In genomic region chr12:43957732-43958131, GRCh38 we compare ENCODE assay signal across 8 cellular contexts.
DNase-seq lines count a peak whose midpoint lies in the region; ATAC-seq and TF ChIP-seq lines count a peak whose summit lies in the region.

No MANE protein-coding gene starts in this region.

- no peak overlapping the region for H3K4me2 ChIP-seq in PC-9

- no peaks in the 10 kb centered on the region for H3K27me3 Mint-ChIP-seq in activated naive CD4-positive, alpha-beta T cell treated with anti-CD3 and anti-CD28 coated beads for 36 hours (ENCODE audit: low read depth)
- no peaks in the 10 kb centered on the region for H3K27me3 Mint-ChIP-seq in memory B cell

- BruUV-seq in PC-9 (replicated peaks; lab: Mats Ljungman, UMichigan) = no TSS peak

- no peaks in the 10 kb centered on the region for H3K79me2 ChIP-seq in PC-9 (ENCODE audit: low read depth)

- H3K4me3 ChIP-seq in HL-60 (replicated peaks; ENCODE audit: insufficient read depth, low read length) (no peak overlapping the region), PC-9 (no peak overlapping the region), sigmoid colon (no peak overlapping the region)

- H3K4me1 ChIP-seq in PC-9 (replicated peaks; ENCODE audit: insufficient read depth) (no peaks in the 10 kb centered on the region), sigmoid colon (no peaks in the 10 kb centered on the region)

- no peaks in the 10 kb centered on the region for H3F3A ChIP-seq in PC-9 (ENCODE audit: insufficient read depth, low read depth)

- H4K20me1 ChIP-seq in PC-9 (ENCODE audit: insufficient read depth) = no peaks in the 10 kb centered on the region

- intact Hi-C loops in activated naive CD4-positive, alpha-beta T cell treated with anti-CD3 and anti-CD28 coated beads for 36 hours (cut with micrococcal nuclease) = loop anchor here (1.0 to 10.0 kb wide), 6 partner anchors 58 to 990 kb away; no protein-coding TSS in a partner anchor
- intact Hi-C loops in PC-9 (cut with micrococcal nuclease; ENCODE audit: unreplicated experiment) (loop anchor here (1.0 to 5.0 kb wide), 2 partner anchors 510 to 974 kb away; no protein-coding TSS in a partner anchor), sigmoid colon (cut with DNase I) (no loop called here)

- H3K36me3 ChIP-seq in PC-9 (ENCODE audit: low read depth) (no peaks in the 10 kb centered on the region), sigmoid colon (no peaks in the 10 kb centered on the region)

- no peak overlapping the region for H3K27ac ChIP-seq in HL-60 (replicated peaks)
- H3K27ac ChIP-seq in PC-9 = no peak overlapping the region
- H3K27ac ChIP-seq in sigmoid colon = no peak overlapping the region

- H3K9me3 Mint-ChIP-seq in activated naive CD4-positive, alpha-beta T cell treated with anti-CD3 and anti-CD28 coated beads for 36 hours = peaks cover 2% of the 10 kb centered on the region
- H3K9me3 Mint-ChIP-seq in memory B cell = no peaks in the 10 kb centered on the region

- POLR2A ChIA-PET in PC-9 (lab: Charles Lee; ENCODE audit: unreplicated experiment) = no interaction called here

- TF ChIP-seq CTCF in HL-60 (IDR thresholded peaks at IDR 0.05; ENCODE audit: insufficient read depth, low read length) (peak; percentile 35), PC-9 (conservative IDR thresholded peaks at IDR 0.05) (peak; percentile 70), sigmoid colon (IDR thresholded peaks at IDR 0.05) (peak in 1 of 4 experiments; percentile 31)

- CTCF ChIA-PET in activated naive CD4-positive, alpha-beta T cell treated with anti-CD3 and anti-CD28 coated beads for 36 hours (lab: Charles Lee) = interaction anchor here (0.6 kb wide), 1 partner anchor 20 kb away, joined by 3 read pairs; no protein-coding TSS in a partner anchor
- CTCF ChIA-PET in PC-9 (lab: Charles Lee) = no interaction called here

- no peak for TF ChIP-seq POLR2A in sigmoid colon (IDR thresholded peaks at IDR 0.05)

- H3K9me2 ChIP-seq in PC-9 (ENCODE audit: insufficient read depth) = no peaks in the 10 kb centered on the region

- peaks cover under 1% of the 10 kb centered on the region for H3K36me3 Mint-ChIP-seq in activated naive CD4-positive, alpha-beta T cell treated with anti-CD3 and anti-CD28 coated beads for 36 hours (ENCODE audit: low read depth)
- no peaks in the 10 kb centered on the region for H3K36me3 Mint-ChIP-seq in memory B cell

- H3K4me3 Mint-ChIP-seq in activated naive CD4-positive, alpha-beta T cell treated with anti-CD3 and anti-CD28 coated beads for 36 hours = no peak overlapping the region
- no peak overlapping the region for H3K4me3 Mint-ChIP-seq in memory B cell

- WGBS in sigmoid colon, 2 donors = 4 to 18% methylated on average over 1 of the region's 1 CpG

- DNase-seq in activated naive CD4-positive, alpha-beta T cell treated with anti-CD3 and anti-CD28 coated beads for 36 hours = peak; percentile 54
- no peak for DNase-seq in activated naive CD4-positive, alpha-beta T cell (lab: John Stamatoyannopoulos, UW)
- DNase-seq in HL-60 (ENCODE audit: low read depth in 1 of 2, low spot score in 1 of 2) (peak; percentile 3 to 24), PC-9 (peak in 1 of 2 experiments; percentile 10), dermis blood vessel endothelial cell (peak; percentile 56), memory B cell (ENCODE audit: low spot score in 2 of 2) (peak in 1 of 2 donors; percentile 4), sigmoid colon (no peak)

- no peak for TF ChIP-seq EP300 in sigmoid colon (IDR thresholded peaks at IDR 0.05)

- peaks cover 2% of the 10 kb centered on the region for H3K4me1 Mint-ChIP-seq in activated naive CD4-positive, alpha-beta T cell treated with anti-CD3 and anti-CD28 coated beads for 36 hours (ENCODE audit: low read depth)
- H3K4me1 Mint-ChIP-seq in memory B cell = no peaks in the 10 kb centered on the region

- H3K27me3 ChIP-seq in HL-60 (ENCODE audit: insufficient read depth, poor library complexity, severe bottlenecking) (peaks cover 4% of the 10 kb centered on the region), PC-9 (ENCODE audit: insufficient read depth, low read depth) (no peaks in the 10 kb centered on the region), sigmoid colon (no peaks in the 10 kb centered on the region)

- no peak overlapping the region for H3K27ac Mint-ChIP-seq in activated naive CD4-positive, alpha-beta T cell treated with anti-CD3 and anti-CD28 coated beads for 36 hours
- H3K27ac Mint-ChIP-seq in memory B cell = no peak overlapping the region

- H3K9me3 ChIP-seq in PC-9 (ENCODE audit: insufficient read depth, low read depth) = no peaks in the 10 kb centered on the region
- H3K9me3 ChIP-seq in sigmoid colon = no peaks in the 10 kb centered on the region

- H2AFZ ChIP-seq in PC-9 = no peak overlapping the region

- peak; percentile 99 for ATAC-seq in GM21529 (IDR thresholded peaks at IDR 0.05; ENCODE audit: unreplicated experiment)
- peak; percentile 56 for ATAC-seq in memory B cell (ENCODE audit: low read depth)

Comparison
In these comparisons a context has a peak if more than half of its experiments do, and no peak if none do; other contexts are left out.
1. DNase-seq: peak in activated naive CD4-positive, alpha-beta T cell treated with anti-CD3 and anti-CD28 coated beads for 36 hours (single experiment), HL-60 (2 of 2) and dermis blood vessel endothelial cell (single experiment); none in activated naive CD4-positive, alpha-beta T cell (0 of 4) and sigmoid colon (single experiment).